22 cellular contexts compared by ENCODE assay signal in genomic region chr5:109309326-109310063, GRCh38.
A peak's percentile ranks its signal among the peaks of the same experiment; 100 is the strongest.
DNase-seq lines count a peak whose midpoint lies in the region; ATAC-seq and TF ChIP-seq lines count a peak whose summit lies in the region.
"Had no signal": no experiment of that assay in that cellular context is flagged by ENCODE, and none has a peak within 500 bp of the region (broad histone marks: within the 10 kb centered on the region; RNA-seq: fewer than 3 reads in every experiment).

No MANE protein-coding gene starts in this region.

- ATAC-seq in left colon (peak; percentile 17), psoas muscle (peak; percentile 93 to 98 (median 97)), lower lobe of right lung (no peak)
- ATAC-seq in activated T-helper 17 cell treated with anti-CD3 and anti-CD28 coated beads, Interleukin-2, amount 50 U/mL, for 72 hours (replicated peaks): no peak

- DNase-seq in SJCRH30: peak; percentile 62 to 79
- no peak for DNase-seq in left colon
- peak; percentile 33 to 63 for DNase-seq in psoas muscle
- DNase-seq in lower lobe of right lung: no peak
- DNase-seq in sigmoid colon: no peak
- DNase-seq in NCI-H2171 (lab: John Stamatoyannopoulos, UW): no peak
- DNase-seq: ACHN, C1 segment of cervical spinal cord, DND-41, H7, Kasumi-1, MM.1S, NCI-H1092 treated with DMSO at 0.1 percent for 48 hours, NCI-H1694, NCI-H2081 treated with DMSO at 0.1 percent for 48 hours, NCI-H2227 treated with DMSO at 0.1 percent for 48 hours, NCI-H524, RPMI8226, SIG-M5 had no signal

- no peaks in the 10 kb centered on the region for H3K4me1 Mint-ChIP-seq in activated T-helper 17 cell treated with anti-CD3 and anti-CD28 coated beads, Interleukin-2, amount 50 U/mL, for 72 hours

- H3K36me3 ChIP-seq in SJCRH30 (no peaks in the 10 kb centered on the region), psoas muscle (ENCODE audit: insufficient read depth in 1 of 2, low read depth in 1 of 2) (no peaks in the 10 kb centered on the region), lower lobe of right lung (no peaks in the 10 kb centered on the region), sigmoid colon (no peaks in the 10 kb centered on the region)

- no peak for TF ChIP-seq EP300 in sigmoid colon (IDR thresholded peaks at IDR 0.05)

- H3K9me3 Mint-ChIP-seq in activated T-helper 17 cell treated with anti-CD3 and anti-CD28 coated beads, Interleukin-2, amount 50 U/mL, for 72 hours: peaks cover 3% of the 10 kb centered on the region
- H3K9me3 Mint-ChIP-seq: IgD-negative memory B cell had no signal

- intact Hi-C loops in left colon (cut with DNase I, micrococcal nuclease): no loop called here
- intact Hi-C loops in psoas muscle (cut with DNase I): loop anchor here (5.0 to 10.0 kb wide), 2 partner anchors 155 to 158 kb away; no protein-coding TSS in a partner anchor
- intact Hi-C loops in lower lobe of right lung (cut with DNase I): no loop called here
- intact Hi-C loops in sigmoid colon (cut with DNase I): no loop called here

- H3K36me3 Mint-ChIP-seq in activated T-helper 17 cell treated with anti-CD3 and anti-CD28 coated beads, Interleukin-2, amount 50 U/mL, for 72 hours (ENCODE audit: low read depth): no peaks in the 10 kb centered on the region

- H3K27me3 Mint-ChIP-seq in activated T-helper 17 cell treated with anti-CD3 and anti-CD28 coated beads, Interleukin-2, amount 50 U/mL, for 72 hours: no peaks in the 10 kb centered on the region

- H3K27ac ChIP-seq in SJCRH30: no peak overlapping the region
- peak overlapping the region; percentile 47 for H3K27ac ChIP-seq in psoas muscle
- no peak overlapping the region for H3K27ac ChIP-seq in lower lobe of right lung
- no peak overlapping the region for H3K27ac ChIP-seq in sigmoid colon
- H3K27ac ChIP-seq: HL-60 had no signal

- H3K9me3 ChIP-seq in SJCRH30 (replicated peaks) (no peaks in the 10 kb centered on the region; the same call in 1 of the 2 replicates), psoas muscle (no peaks in the 10 kb centered on the region), lower lobe of right lung (no peaks in the 10 kb centered on the region), sigmoid colon (no peaks in the 10 kb centered on the region)

- H3K27ac Mint-ChIP-seq in activated T-helper 17 cell treated with anti-CD3 and anti-CD28 coated beads, Interleukin-2, amount 50 U/mL, for 72 hours: no peak overlapping the region
- H3K27ac Mint-ChIP-seq: IgD-negative memory B cell had no signal

- no peaks in the 10 kb centered on the region for H3K27me3 ChIP-seq in SJCRH30
- no peaks in the 10 kb centered on the region for H3K27me3 ChIP-seq in psoas muscle (ENCODE audit: insufficient read depth in 3 of 3, low read length in 2 of 3)
- H3K27me3 ChIP-seq in lower lobe of right lung (ENCODE audit: low read depth): no peaks in the 10 kb centered on the region
- H3K27me3 ChIP-seq in sigmoid colon: no peaks in the 10 kb centered on the region

- no peak overlapping the region for H3K4me3 Mint-ChIP-seq in activated T-helper 17 cell treated with anti-CD3 and anti-CD28 coated beads, Interleukin-2, amount 50 U/mL, for 72 hours
- H3K4me3 Mint-ChIP-seq: IgD-negative memory B cell had no signal

- no peak for TF ChIP-seq CTCF in psoas muscle (IDR thresholded peaks at IDR 0.05)
- TF ChIP-seq CTCF in lower lobe of right lung (IDR thresholded peaks at IDR 0.05): no peak
- TF ChIP-seq CTCF in sigmoid colon (IDR thresholded peaks at IDR 0.05): no peak

- peaks cover 7% of the 10 kb centered on the region; the same call in 1 of the 2 replicates for H3K4me1 ChIP-seq in SJCRH30
- no peaks in the 10 kb centered on the region for H3K4me1 ChIP-seq in psoas muscle
- H3K4me1 ChIP-seq in lower lobe of right lung: no peaks in the 10 kb centered on the region
- H3K4me1 ChIP-seq in sigmoid colon: no peaks in the 10 kb centered on the region

- WGBS in psoas muscle, 3 donors: 32 to 53% (median 34%) methylated on average over 5 of the region's 5 CpGs
- 86 to 88% methylated on average over 5 of the region's 5 CpGs for WGBS in sigmoid colon, 2 donors

- H3K4me3 ChIP-seq in SJCRH30 (no peak overlapping the region), psoas muscle (no peak overlapping the region), lower lobe of right lung (no peak overlapping the region), sigmoid colon (no peak overlapping the region)

- no peak for TF ChIP-seq POLR2A in sigmoid colon (IDR thresholded peaks at IDR 0.05)

Comparison
In these comparisons a context has a peak if more than half of its experiments do, and no peak if none do; other contexts are left out.
1. DNase-seq: peak in SJCRH30 (2 of 2) and psoas muscle (2 of 2); none in left colon (0 of 2), lower lobe of right lung (single experiment), sigmoid colon (single experiment) and NCI-H2171 (single experiment).
2. ATAC-seq: peak in left colon (single experiment) and psoas muscle (4 of 4); none in lower lobe of right lung (0 of 2) and activated T-helper 17 cell treated with anti-CD3 and anti-CD28 coated beads, Interleukin-2, amount 50 U/mL, for 72 hours (single experiment).
3. intact Hi-C loops: an anchor here in psoas muscle (5.0 to 10.0 kb wide); none called in left colon, lower lobe of right lung and sigmoid colon.